ENCODE assay signal across 33 cellular contexts in genomic region chr7:4939971-4940720, GRCh38. TPM values are rescaled to one million over a fixed set of nuclear protein-coding genes. Genes with fewer than 3 reads are reported as not detected.
DNase-seq lines count a peak whose midpoint lies in the region; ATAC-seq and TF ChIP-seq lines count a peak whose summit lies in the region.
"Had no signal": no experiment of that assay in that cellular context is flagged by ENCODE, and none has a peak within 500 bp of the region (broad histone marks: within the 10 kb centered on the region; RNA-seq: fewer than 3 reads in every experiment).

No MANE protein-coding gene starts in this region.

- H3K9me3 Mint-ChIP-seq in brain (no peaks in the 10 kb centered on the region), HFFc6 (no peaks in the 10 kb centered on the region)
- H3K9me3 Mint-ChIP-seq: activated B cell treated with CpG ODN at 0.5 μM for 24 hours; activated CD4-positive, alpha-beta T cell treated with anti-CD3 and anti-CD28 coated beads, Interleukin-2, amount 10 ng/mL, durations not matched to agents 7 days and 5 days; CD8-positive, alpha-beta T cell; stimulated activated naive B cell treated with anti-CD40 and anti-IgM and Interleukin-4, amounts not matched to agents 10 μg/mL and 1 μg/mL and 100 μg/mL, for 72 hours had no signal

- H3K27me3 Mint-ChIP-seq in brain (peaks cover 4% of the 10 kb centered on the region), HFFc6 (ENCODE audit: insufficient read depth) (peaks cover 8% of the 10 kb centered on the region)
- H3K27me3 Mint-ChIP-seq: activated naive CD8-positive, alpha-beta T cell had no signal

- H3K4me3 Mint-ChIP-seq in brain: no peak overlapping the region
- H3K4me3 Mint-ChIP-seq in HFFc6: no peak overlapping the region
- H3K4me3 Mint-ChIP-seq: activated B cell treated with CpG ODN at 0.5 μM for 24 hours; activated CD4-positive, alpha-beta T cell treated with anti-CD3 and anti-CD28 coated beads, Interleukin-2, amount 10 ng/mL, durations not matched to agents 7 days and 5 days; activated naive CD8-positive, alpha-beta T cell; CD8-positive, alpha-beta T cell; stimulated activated naive B cell treated with anti-CD40 and anti-IgM and Interleukin-4, amounts not matched to agents 10 μg/mL and 1 μg/mL and 100 μg/mL, for 72 hours had no signal

- ATAC-seq in HG02798 (IDR thresholded peaks at IDR 0.05; ENCODE audit: poor library complexity, unreplicated experiment): no peak
- ATAC-seq: CD8-positive, alpha-beta T cell; foreskin keratinocyte; left lung; PC-3 had no signal

- intact Hi-C loops in posterior cingulate gyrus (cut with DNase I): no loop called here

- H3K36me3 Mint-ChIP-seq in brain (no peaks in the 10 kb centered on the region), HFFc6 (ENCODE audit: low read depth) (no peaks in the 10 kb centered on the region)
- H3K36me3 Mint-ChIP-seq: activated naive CD8-positive, alpha-beta T cell; CD8-positive, alpha-beta T cell; stimulated activated naive B cell treated with anti-CD40 and anti-IgM and Interleukin-4, amounts not matched to agents 10 μg/mL and 1 μg/mL and 100 μg/mL, for 72 hours had no signal

- peak; percentile 89 for DNase-seq in Ammon's horn (ENCODE audit: low spot score)
- peak; percentile 4 for DNase-seq in iPS-NIHi7 (ENCODE audit: extremely low spot score)
- peak; percentile 54 to 94 (median 76) for DNase-seq in posterior cingulate gyrus
- no peak for DNase-seq in KG1 (lab: John Stamatoyannopoulos, UW)
- DNase-seq in A172 (ENCODE audit: low spot score): no peak
- no peak for DNase-seq in HFFc6
- DNase-seq: activated B cell treated with CpG ODN at 0.5 μM for 24 hours; activated CD4-positive, alpha-beta T cell treated with anti-CD3 and anti-CD28 coated beads, Interleukin-2, amount 10 ng/mL, durations not matched to agents 7 days and 5 days; AML-193; CD8-positive, alpha-beta T cell; dermis blood vessel endothelial cell; esophagus squamous epithelium; foreskin keratinocyte; left lung; MM.1S; NCI-H2029; NCI-H524; NK-92 treated with Interleukin-12 subunit alpha and Interleukin-12 subunit beta, amount 100 ng/mL, for 24 hours; PC-3; small intestine; stimulated activated naive B cell treated with anti-CD40 and anti-IgM and Interleukin-4, amounts not matched to agents 10 μg/mL and 1 μg/mL and 100 μg/mL, for 72 hours had no signal

- H3K27ac Mint-ChIP-seq in brain (peak overlapping the region in 4 of 5 experiments; percentile 37 to 59 (median 52)), HFFc6 (no peak overlapping the region)
- H3K27ac Mint-ChIP-seq: activated B cell treated with CpG ODN at 0.5 μM for 24 hours; activated CD4-positive, alpha-beta T cell treated with anti-CD3 and anti-CD28 coated beads, Interleukin-2, amount 10 ng/mL, durations not matched to agents 7 days and 5 days; activated naive CD8-positive, alpha-beta T cell; CD8-positive, alpha-beta T cell; stimulated activated naive B cell treated with anti-CD40 and anti-IgM and Interleukin-4, amounts not matched to agents 10 μg/mL and 1 μg/mL and 100 μg/mL, for 72 hours had no signal

- H3K4me1 Mint-ChIP-seq in brain (peaks cover 5% of the 10 kb centered on the region), HFFc6 (ENCODE audit: low read depth) (no peaks in the 10 kb centered on the region)
- H3K4me1 Mint-ChIP-seq: activated B cell treated with CpG ODN at 0.5 μM for 24 hours; activated CD4-positive, alpha-beta T cell treated with anti-CD3 and anti-CD28 coated beads, Interleukin-2, amount 10 ng/mL, durations not matched to agents 7 days and 5 days; stimulated activated naive B cell treated with anti-CD40 and anti-IgM and Interleukin-4, amounts not matched to agents 10 μg/mL and 1 μg/mL and 100 μg/mL, for 72 hours had no signal

- TF ChIP-seq CTCF in brain (conservative IDR thresholded peaks at IDR 0.05): no peak
- no peak for TF ChIP-seq CTCF in HFFc6 (IDR thresholded peaks at IDR 0.05)

RNA-seq across cellular contexts. Expression of gene MMD2, which starts 18.8 kb away (rescaled TPM):
- 6.3 TPM for polyA plus RNA-seq in brain (ENCODE audit: insufficient read depth, low read depth, low replicate concordance)
- total RNA-seq in A172 (2014; rRNA removed; shearing (Covaris generic)): not detected in 2 replicates
- total RNA-seq in HFFc6 (2021; fragmentation: NEBNext Ultra II Directional; extraction: Animal tissue kit (Norgen Biotek cat#: 25700)): not detected
- total RNA-seq: A673; activated B cell treated with CpG ODN at 0.5 μM for 24 hours; activated CD4-positive, alpha-beta T cell treated with anti-CD3 and anti-CD28 coated beads, Interleukin-2, amount 10 ng/mL, durations not matched to agents 7 days and 5 days; activated CD8-positive, alpha-beta memory T cell treated with anti-CD3 and anti-CD28 coated beads for 36 hours; astrocyte; cardiac septum; CD8-positive, alpha-beta T cell; dermis blood vessel endothelial cell; esophagus squamous epithelium; foreskin keratinocyte; H4; left lung; mesenteric fat pad; PC-3; renal cortical epithelial cell; T-helper 1 cell treated with Interleukin-12 subunit alpha and Interleukin-12 subunit beta and Interleukin-4 antibody, amounts not matched to agents 30 ng/mL and 1 ng/mL, for 36 hours had no signal
- polyA plus RNA-seq: foreskin keratinocyte, SK-N-SH had no signal

RNA-seq across cellular contexts. Expression of gene RADIL, which starts 56.6 kb away (rescaled TPM):
- polyA plus RNA-seq in brain (ENCODE audit: insufficient read depth, low read depth, low replicate concordance): 15.3 TPM
- total RNA-seq in A172 (2014; rRNA removed; shearing (Covaris generic)): 1.9 and 5.1 TPM in 2 replicates
- under 1 TPM; 0.09 to 0.43 (median 0.24) TPM for total RNA-seq in HFFc6 (2021; fragmentation: NEBNext Ultra II Directional; extraction: Animal tissue kit (Norgen Biotek cat#: 25700))
- total RNA-seq: activated B cell treated with CpG ODN at 0.5 μM for 24 hours; CD8-positive, alpha-beta T cell; renal cortical epithelial cell had no signal

Comparison
In these comparisons a context has a peak if more than half of its experiments do, and no peak if none do; other contexts are left out.
1. DNase-seq: peak in Ammon's horn (single experiment), iPS-NIHi7 (single experiment) and posterior cingulate gyrus (10 of 10); none in KG1 (single experiment), A172 (single experiment) and HFFc6 (single experiment).